In the genomic region with DNA sequence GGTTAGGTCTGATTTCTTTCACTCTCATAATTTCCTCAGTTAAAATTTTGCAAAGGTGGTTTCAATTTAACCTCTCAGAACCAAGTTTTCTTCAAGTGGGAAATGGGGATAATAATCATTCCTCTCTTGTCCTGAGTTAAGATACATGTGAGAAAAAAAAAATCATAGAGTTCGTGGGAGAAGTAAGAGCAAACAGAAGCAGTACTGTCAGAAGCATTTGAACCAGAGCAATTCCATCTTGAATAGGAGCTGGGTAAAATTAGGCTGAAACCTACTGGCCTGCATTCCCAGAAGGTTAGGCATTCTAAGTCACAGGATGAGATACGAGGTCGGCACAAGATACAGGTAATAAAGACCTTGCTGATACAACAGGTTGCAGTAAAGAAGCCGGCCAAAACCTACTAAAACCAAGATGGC, we compare ENCODE assay signal across 2 cellular contexts.
TF ChIP-seq lines count a peak whose summit lies in the region.

No MANE protein-coding gene starts in this region.

TF ChIP-seq in GM23338, 12 proteins besides CTCF, POLR2A, EP300 and RAD21:
- TF ChIP-seq REST (IDR thresholded peaks at IDR 0.05; ENCODE audit: unreplicated experiment) = no peak
- TF ChIP-seq POLR2AphosphoS5 (IDR thresholded peaks at IDR 0.05; ENCODE audit: low read depth) = no peak
- TF ChIP-seq JUNB (IDR thresholded peaks at IDR 0.05; ENCODE audit: unreplicated experiment) = no peak
- no peak for TF ChIP-seq EZH2 (IDR thresholded peaks at IDR 0.05; ENCODE audit: low read depth, unreplicated experiment)
- TF ChIP-seq NANOG (IDR thresholded peaks at IDR 0.05; ENCODE audit: borderline replicate concordance) = no peak
- TF ChIP-seq, protein P1, sequence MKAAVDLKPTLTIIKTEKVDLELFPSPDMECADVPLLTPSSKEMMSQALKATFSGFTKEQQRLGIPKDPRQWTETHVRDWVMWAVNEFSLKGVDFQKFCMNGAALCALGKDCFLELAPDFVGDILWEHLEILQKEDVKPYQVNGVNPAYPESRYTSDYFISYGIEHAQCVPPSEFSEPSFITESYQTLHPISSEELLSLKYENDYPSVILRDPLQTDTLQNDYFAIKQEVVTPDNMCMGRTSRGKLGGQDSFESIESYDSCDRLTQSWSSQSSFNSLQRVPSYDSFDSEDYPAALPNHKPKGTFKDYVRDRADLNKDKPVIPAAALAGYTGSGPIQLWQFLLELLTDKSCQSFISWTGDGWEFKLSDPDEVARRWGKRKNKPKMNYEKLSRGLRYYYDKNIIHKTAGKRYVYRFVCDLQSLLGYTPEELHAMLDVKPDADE (IDR thresholded peaks at IDR 0.05) = no peak
- TF ChIP-seq, protein P2, sequence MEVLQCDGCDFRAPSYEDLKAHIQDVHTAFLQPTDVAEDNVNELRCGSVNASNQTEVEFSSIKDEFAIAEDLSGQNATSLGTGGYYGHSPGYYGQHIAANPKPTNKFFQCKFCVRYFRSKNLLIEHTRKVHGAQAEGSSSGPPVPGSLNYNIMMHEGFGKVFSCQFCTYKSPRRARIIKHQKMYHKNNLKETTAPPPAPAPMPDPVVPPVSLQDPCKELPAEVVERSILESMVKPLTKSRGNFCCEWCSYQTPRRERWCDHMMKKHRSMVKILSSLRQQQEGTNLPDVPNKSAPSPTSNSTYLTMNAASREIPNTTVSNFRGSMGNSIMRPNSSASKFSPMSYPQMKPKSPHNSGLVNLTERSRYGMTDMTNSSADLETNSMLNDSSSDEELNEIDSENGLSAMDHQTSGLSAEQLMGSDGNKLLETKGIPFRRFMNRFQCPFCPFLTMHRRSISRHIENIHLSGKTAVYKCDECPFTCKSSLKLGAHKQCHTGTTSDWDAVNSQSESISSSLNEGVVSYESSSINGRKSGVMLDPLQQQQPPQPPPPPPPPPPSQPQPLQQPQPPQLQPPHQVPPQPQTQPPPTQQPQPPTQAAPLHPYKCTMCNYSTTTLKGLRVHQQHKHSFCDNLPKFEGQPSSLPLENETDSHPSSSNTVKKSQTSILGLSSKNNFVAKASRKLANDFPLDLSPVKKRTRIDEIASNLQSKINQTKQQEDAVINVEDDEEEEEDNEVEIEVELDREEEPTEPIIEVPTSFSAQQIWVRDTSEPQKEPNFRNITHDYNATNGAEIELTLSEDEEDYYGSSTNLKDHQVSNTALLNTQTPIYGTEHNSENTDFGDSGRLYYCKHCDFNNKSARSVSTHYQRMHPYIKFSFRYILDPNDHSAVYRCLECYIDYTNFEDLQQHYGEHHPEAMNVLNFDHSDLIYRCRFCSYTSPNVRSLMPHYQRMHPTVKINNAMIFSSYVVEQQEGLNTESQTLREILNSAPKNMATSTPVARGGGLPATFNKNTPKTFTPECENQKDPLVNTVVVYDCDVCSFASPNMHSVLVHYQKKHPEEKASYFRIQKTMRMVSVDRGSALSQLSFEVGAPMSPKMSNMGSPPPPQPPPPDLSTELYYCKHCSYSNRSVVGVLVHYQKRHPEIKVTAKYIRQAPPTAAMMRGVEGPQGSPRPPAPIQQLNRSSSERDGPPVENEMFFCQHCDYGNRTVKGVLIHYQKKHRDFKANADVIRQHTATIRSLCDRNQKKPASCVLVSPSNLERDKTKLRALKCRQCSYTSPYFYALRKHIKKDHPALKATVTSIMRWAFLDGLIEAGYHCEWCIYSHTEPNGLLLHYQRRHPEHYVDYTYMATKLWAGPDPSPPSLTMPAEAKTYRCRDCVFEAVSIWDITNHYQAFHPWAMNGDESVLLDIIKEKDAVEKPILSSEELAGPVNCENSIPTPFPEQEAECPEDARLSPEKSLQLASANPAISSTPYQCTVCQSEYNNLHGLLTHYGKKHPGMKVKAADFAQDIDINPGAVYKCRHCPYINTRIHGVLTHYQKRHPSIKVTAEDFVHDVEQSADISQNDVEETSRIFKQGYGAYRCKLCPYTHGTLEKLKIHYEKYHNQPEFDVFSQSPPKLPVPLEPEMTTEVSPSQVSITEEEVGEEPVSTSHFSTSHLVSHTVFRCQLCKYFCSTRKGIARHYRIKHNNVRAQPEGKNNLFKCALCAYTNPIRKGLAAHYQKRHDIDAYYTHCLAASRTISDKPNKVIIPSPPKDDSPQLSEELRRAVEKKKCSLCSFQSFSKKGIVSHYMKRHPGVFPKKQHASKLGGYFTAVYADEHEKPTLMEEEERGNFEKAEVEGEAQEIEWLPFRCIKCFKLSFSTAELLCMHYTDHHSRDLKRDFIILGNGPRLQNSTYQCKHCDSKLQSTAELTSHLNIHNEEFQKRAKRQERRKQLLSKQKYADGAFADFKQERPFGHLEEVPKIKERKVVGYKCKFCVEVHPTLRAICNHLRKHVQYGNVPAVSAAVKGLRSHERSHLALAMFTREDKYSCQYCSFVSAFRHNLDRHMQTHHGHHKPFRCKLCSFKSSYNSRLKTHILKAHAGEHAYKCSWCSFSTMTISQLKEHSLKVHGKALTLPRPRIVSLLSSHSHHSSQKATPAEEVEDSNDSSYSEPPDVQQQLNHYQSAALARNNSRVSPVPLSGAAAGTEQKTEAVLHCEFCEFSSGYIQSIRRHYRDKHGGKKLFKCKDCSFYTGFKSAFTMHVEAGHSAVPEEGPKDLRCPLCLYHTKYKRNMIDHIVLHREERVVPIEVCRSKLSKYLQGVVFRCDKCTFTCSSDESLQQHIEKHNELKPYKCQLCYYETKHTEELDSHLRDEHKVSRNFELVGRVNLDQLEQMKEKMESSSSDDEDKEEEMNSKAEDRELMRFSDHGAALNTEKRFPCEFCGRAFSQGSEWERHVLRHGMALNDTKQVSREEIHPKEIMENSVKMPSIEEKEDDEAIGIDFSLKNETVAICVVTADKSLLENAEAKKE (CRISPR knock-in tag; IDR thresholded peaks at IDR 0.05) = no peak
- TF ChIP-seq ZNF114 (CRISPR knock-in tag; IDR thresholded peaks at IDR 0.05) = no peak
TF ChIP-seq in GM23338: peak in this region for 0.

TF ChIP-seq in K562, 482 proteins besides CTCF, POLR2A, EP300 and RAD21 (continues in another document):
- TF ChIP-seq PYGO2 (tag; IDR thresholded peaks at IDR 0.05) (peak; percentile 68; the same call in 1 of the 2 replicates), BACH1 (tag; IDR thresholded peaks at IDR 0.05) (peak; percentile 34; the same call in 1 of the 2 replicates), ZNF668 (CRISPR knock-in tag; IDR thresholded peaks at IDR 0.05) (peak; percentile 68; the same call in 1 of the 2 replicates), MEF2D (tag; conservative IDR thresholded peaks at IDR 0.05; ENCODE audit: low read depth) (peak; percentile 85), DDX20 (tag; IDR thresholded peaks at IDR 0.05; ENCODE audit: low read depth) (peak; percentile 81), ZKSCAN8 (CRISPR knock-in tag; IDR thresholded peaks at IDR 0.05) (peak; percentile 45; the same call in 1 of the 2 replicates), HBP1 (CRISPR knock-in tag; IDR thresholded peaks at IDR 0.05) (no peak), ZNF79 (CRISPR knock-in tag; IDR thresholded peaks at IDR 0.05; ENCODE audit: low read depth) (peak; percentile 56; the same call in 1 of the 2 replicates), HDAC8 (tag; IDR thresholded peaks at IDR 0.05) (peak; percentile 74; the same call in 1 of the 2 replicates), CHD7 (IDR thresholded peaks at IDR 0.05; ENCODE audit: low read depth, low read length) (no peak), BCL6 (CRISPR knock-in tag; IDR thresholded peaks at IDR 0.05) (0 out of 2 replicates have a peak, but pooled peaks have one; percentile 55), SMARCE1 (IDR thresholded peaks at IDR 0.05) (no peak), NR2C2 (CRISPR knock-in tag; IDR thresholded peaks at IDR 0.05) (no peak), NR2C2 (tag; IDR thresholded peaks at IDR 0.05) (0 out of 2 replicates have a peak, but pooled peaks have one; percentile 26)
- TF ChIP-seq, protein P3, sequence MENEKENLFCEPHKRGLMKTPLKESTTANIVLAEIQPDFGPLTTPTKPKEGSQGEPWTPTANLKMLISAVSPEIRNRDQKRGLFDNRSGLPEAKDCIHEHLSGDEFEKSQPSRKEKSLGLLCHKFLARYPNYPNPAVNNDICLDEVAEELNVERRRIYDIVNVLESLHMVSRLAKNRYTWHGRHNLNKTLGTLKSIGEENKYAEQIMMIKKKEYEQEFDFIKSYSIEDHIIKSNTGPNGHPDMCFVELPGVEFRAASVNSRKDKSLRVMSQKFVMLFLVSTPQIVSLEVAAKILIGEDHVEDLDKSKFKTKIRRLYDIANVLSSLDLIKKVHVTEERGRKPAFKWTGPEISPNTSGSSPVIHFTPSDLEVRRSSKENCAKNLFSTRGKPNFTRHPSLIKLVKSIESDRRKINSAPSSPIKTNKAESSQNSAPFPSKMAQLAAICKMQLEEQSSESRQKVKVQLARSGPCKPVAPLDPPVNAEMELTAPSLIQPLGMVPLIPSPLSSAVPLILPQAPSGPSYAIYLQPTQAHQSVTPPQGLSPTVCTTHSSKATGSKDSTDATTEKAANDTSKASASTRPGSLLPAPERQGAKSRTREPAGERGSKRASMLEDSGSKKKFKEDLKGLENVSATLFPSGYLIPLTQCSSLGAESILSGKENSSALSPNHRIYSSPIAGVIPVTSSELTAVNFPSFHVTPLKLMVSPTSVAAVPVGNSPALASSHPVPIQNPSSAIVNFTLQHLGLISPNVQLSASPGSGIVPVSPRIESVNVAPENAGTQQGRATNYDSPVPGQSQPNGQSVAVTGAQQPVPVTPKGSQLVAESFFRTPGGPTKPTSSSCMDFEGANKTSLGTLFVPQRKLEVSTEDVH (IDR thresholded peaks at IDR 0.05; ENCODE audit: low read depth, partially characterized antibody) = no peak
- TF ChIP-seq, protein P4, sequence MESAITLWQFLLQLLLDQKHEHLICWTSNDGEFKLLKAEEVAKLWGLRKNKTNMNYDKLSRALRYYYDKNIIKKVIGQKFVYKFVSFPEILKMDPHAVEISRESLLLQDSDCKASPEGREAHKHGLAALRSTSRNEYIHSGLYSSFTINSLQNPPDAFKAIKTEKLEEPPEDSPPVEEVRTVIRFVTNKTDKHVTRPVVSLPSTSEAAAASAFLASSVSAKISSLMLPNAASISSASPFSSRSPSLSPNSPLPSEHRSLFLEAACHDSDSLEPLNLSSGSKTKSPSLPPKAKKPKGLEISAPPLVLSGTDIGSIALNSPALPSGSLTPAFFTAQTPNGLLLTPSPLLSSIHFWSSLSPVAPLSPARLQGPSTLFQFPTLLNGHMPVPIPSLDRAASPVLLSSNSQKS (CRISPR knock-in tag; IDR thresholded peaks at IDR 0.05) = 0 out of 2 replicates have a peak, but pooled peaks have one; percentile 27
